Comparison of ENCODE assay signal across 1 cellular context in the genomic region with DNA sequence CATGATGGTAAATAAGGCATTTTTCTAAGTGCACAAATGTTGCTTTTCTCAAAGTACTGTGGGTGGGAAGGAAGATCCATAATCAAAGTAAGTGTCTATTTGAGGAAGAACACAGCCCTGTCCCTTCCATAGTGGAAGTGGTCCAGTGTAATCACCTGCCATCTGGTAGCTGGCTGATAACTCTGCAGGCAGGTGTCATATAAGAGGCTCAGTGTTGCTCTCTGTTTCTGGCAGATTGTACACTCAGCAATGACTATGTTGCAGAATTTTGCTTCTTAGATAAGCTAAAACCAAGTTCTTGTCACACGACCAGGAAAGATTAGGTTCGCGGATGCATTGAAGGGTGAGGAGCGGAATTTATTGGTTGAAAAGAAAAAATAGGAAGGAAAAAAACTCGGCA.
A peak's percentile ranks its signal among the peaks of the same experiment; 100 is the strongest.
TF ChIP-seq lines count a peak whose summit lies in the region.

No MANE protein-coding gene starts in this region.

TF ChIP-seq in K562, 482 proteins besides CTCF, POLR2A, EP300 and RAD21 (continued from another document and continues in another):
- TF ChIP-seq, protein P1, sequence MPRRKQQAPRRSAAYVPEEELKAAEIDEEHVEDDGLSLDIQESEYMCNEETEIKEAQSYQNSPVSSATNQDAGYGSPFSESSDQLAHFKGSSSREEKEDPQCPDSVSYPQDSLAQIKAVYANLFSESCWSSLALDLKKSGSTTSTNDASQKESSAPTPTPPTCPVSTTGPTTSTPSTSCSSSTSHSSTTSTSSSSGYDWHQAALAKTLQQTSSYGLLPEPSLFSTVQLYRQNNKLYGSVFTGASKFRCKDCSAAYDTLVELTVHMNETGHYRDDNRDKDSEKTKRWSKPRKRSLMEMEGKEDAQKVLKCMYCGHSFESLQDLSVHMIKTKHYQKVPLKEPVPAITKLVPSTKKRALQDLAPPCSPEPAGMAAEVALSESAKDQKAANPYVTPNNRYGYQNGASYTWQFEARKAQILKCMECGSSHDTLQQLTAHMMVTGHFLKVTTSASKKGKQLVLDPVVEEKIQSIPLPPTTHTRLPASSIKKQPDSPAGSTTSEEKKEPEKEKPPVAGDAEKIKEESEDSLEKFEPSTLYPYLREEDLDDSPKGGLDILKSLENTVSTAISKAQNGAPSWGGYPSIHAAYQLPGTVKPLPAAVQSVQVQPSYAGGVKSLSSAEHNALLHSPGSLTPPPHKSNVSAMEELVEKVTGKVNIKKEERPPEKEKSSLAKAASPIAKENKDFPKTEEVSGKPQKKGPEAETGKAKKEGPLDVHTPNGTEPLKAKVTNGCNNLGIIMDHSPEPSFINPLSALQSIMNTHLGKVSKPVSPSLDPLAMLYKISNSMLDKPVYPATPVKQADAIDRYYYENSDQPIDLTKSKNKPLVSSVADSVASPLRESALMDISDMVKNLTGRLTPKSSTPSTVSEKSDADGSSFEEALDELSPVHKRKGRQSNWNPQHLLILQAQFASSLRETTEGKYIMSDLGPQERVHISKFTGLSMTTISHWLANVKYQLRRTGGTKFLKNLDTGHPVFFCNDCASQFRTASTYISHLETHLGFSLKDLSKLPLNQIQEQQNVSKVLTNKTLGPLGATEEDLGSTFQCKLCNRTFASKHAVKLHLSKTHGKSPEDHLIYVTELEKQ (CRISPR knock-in tag; IDR thresholded peaks at IDR 0.05): no peak
- TF ChIP-seq L3MBTL2 (IDR thresholded peaks at IDR 0.05): no peak
- TF ChIP-seq, protein P2, sequence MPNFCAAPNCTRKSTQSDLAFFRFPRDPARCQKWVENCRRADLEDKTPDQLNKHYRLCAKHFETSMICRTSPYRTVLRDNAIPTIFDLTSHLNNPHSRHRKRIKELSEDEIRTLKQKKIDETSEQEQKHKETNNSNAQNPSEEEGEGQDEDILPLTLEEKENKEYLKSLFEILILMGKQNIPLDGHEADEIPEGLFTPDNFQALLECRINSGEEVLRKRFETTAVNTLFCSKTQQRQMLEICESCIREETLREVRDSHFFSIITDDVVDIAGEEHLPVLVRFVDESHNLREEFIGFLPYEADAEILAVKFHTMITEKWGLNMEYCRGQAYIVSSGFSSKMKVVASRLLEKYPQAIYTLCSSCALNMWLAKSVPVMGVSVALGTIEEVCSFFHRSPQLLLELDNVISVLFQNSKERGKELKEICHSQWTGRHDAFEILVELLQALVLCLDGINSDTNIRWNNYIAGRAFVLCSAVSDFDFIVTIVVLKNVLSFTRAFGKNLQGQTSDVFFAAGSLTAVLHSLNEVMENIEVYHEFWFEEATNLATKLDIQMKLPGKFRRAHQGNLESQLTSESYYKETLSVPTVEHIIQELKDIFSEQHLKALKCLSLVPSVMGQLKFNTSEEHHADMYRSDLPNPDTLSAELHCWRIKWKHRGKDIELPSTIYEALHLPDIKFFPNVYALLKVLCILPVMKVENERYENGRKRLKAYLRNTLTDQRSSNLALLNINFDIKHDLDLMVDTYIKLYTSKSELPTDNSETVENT (CRISPR knock-in tag; IDR thresholded peaks at IDR 0.05): no peak
- TF ChIP-seq HMG20A (CRISPR knock-in tag; conservative IDR thresholded peaks at IDR 0.05): no peak
- TF ChIP-seq XRCC4 (IDR thresholded peaks at IDR 0.05; ENCODE audit: extremely low read depth, insufficient read depth, insufficient read length): no peak
- TF ChIP-seq, protein P3, sequence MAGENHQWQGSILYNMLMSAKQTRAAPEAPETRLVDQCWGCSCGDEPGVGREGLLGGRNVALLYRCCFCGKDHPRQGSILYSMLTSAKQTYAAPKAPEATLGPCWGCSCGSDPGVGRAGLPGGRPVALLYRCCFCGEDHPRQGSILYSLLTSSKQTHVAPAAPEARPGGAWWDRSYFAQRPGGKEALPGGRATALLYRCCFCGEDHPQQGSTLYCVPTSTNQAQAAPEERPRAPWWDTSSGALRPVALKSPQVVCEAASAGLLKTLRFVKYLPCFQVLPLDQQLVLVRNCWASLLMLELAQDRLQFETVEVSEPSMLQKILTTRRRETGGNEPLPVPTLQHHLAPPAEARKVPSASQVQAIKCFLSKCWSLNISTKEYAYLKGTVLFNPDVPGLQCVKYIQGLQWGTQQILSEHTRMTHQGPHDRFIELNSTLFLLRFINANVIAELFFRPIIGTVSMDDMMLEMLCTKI (IDR thresholded peaks at IDR 0.05; ENCODE audit: partially characterized antibody): no peak
- TF ChIP-seq, protein P4, sequence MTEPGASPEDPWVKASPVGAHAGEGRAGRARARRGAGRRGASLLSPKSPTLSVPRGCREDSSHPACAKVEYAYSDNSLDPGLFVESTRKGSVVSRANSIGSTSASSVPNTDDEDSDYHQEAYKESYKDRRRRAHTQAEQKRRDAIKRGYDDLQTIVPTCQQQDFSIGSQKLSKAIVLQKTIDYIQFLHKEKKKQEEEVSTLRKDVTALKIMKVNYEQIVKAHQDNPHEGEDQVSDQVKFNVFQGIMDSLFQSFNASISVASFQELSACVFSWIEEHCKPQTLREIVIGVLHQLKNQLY (CRISPR knock-in tag; conservative IDR thresholded peaks at IDR 0.05): no peak
- TF ChIP-seq SETDB1 (IDR thresholded peaks at IDR 0.05; ENCODE audit: low read length): no peak
- no peak for TF ChIP-seq ARID2 (IDR thresholded peaks at IDR 0.05)
- TF ChIP-seq MCM5 (IDR thresholded peaks at IDR 0.05; ENCODE audit: low read depth): no peak
- TF ChIP-seq, protein P5, sequence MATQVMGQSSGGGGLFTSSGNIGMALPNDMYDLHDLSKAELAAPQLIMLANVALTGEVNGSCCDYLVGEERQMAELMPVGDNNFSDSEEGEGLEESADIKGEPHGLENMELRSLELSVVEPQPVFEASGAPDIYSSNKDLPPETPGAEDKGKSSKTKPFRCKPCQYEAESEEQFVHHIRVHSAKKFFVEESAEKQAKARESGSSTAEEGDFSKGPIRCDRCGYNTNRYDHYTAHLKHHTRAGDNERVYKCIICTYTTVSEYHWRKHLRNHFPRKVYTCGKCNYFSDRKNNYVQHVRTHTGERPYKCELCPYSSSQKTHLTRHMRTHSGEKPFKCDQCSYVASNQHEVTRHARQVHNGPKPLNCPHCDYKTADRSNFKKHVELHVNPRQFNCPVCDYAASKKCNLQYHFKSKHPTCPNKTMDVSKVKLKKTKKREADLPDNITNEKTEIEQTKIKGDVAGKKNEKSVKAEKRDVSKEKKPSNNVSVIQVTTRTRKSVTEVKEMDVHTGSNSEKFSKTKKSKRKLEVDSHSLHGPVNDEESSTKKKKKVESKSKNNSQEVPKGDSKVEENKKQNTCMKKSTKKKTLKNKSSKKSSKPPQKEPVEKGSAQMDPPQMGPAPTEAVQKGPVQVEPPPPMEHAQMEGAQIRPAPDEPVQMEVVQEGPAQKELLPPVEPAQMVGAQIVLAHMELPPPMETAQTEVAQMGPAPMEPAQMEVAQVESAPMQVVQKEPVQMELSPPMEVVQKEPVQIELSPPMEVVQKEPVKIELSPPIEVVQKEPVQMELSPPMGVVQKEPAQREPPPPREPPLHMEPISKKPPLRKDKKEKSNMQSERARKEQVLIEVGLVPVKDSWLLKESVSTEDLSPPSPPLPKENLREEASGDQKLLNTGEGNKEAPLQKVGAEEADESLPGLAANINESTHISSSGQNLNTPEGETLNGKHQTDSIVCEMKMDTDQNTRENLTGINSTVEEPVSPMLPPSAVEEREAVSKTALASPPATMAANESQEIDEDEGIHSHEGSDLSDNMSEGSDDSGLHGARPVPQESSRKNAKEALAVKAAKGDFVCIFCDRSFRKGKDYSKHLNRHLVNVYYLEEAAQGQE (CRISPR knock-in tag; IDR thresholded peaks at IDR 0.05; ENCODE audit: low read depth): no peak
- no peak for TF ChIP-seq HNRNPUL1 (IDR thresholded peaks at IDR 0.05; ENCODE audit: low read length)
- TF ChIP-seq, protein P6, sequence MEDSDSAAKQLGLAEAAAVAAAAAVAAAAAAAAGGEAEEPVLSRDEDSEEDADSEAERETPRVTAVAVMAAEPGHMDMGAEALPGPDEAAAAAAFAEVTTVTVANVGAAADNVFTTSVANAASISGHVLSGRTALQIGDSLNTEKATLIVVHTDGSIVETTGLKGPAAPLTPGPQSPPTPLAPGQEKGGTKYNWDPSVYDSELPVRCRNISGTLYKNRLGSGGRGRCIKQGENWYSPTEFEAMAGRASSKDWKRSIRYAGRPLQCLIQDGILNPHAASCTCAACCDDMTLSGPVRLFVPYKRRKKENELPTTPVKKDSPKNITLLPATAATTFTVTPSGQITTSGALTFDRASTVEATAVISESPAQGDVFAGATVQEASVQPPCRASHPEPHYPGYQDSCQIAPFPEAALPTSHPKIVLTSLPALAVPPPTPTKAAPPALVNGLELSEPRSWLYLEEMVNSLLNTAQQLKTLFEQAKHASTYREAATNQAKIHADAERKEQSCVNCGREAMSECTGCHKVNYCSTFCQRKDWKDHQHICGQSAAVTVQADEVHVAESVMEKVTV (CRISPR knock-in tag; IDR thresholded peaks at IDR 0.05): no peak
- TF ChIP-seq, protein P7, sequence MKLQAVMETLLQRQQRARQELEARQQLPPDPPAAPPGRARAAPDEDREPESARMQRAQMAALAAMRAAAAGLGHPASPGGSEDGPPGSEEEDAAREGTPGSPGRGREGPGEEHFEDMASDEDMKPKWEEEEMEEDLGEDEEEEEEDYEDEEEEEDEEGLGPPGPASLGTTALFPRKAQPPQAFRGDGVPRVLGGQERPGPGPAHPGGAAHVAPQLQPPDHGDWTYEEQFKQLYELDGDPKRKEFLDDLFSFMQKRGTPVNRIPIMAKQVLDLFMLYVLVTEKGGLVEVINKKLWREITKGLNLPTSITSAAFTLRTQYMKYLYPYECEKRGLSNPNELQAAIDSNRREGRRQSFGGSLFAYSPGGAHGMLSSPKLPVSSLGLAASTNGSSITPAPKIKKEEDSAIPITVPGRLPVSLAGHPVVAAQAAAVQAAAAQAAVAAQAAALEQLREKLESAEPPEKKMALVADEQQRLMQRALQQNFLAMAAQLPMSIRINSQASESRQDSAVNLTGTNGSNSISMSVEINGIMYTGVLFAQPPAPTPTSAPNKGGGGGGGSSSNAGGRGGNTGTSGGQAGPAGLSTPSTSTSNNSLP (IDR thresholded peaks at IDR 0.05; ENCODE audit: borderline replicate concordance, low read depth, low read length): no peak
- TF ChIP-seq E2F3 (CRISPR knock-in tag; IDR thresholded peaks at IDR 0.05): no peak
- TF ChIP-seq DACH1 (IDR thresholded peaks at IDR 0.05; ENCODE audit: partially characterized antibody): no peak
- TF ChIP-seq PTTG1 (tag; IDR thresholded peaks at IDR 0.05; ENCODE audit: low read depth): no peak
- TF ChIP-seq, protein P8, sequence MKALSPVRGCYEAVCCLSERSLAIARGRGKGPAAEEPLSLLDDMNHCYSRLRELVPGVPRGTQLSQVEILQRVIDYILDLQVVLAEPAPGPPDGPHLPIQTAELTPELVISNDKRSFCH (CRISPR knock-in tag; IDR thresholded peaks at IDR 0.05): no peak
- TF ChIP-seq, protein P8 (tag; IDR thresholded peaks at IDR 0.05): peak; percentile 63; the same call in 1 of the 2 replicates
- TF ChIP-seq, protein P9, sequence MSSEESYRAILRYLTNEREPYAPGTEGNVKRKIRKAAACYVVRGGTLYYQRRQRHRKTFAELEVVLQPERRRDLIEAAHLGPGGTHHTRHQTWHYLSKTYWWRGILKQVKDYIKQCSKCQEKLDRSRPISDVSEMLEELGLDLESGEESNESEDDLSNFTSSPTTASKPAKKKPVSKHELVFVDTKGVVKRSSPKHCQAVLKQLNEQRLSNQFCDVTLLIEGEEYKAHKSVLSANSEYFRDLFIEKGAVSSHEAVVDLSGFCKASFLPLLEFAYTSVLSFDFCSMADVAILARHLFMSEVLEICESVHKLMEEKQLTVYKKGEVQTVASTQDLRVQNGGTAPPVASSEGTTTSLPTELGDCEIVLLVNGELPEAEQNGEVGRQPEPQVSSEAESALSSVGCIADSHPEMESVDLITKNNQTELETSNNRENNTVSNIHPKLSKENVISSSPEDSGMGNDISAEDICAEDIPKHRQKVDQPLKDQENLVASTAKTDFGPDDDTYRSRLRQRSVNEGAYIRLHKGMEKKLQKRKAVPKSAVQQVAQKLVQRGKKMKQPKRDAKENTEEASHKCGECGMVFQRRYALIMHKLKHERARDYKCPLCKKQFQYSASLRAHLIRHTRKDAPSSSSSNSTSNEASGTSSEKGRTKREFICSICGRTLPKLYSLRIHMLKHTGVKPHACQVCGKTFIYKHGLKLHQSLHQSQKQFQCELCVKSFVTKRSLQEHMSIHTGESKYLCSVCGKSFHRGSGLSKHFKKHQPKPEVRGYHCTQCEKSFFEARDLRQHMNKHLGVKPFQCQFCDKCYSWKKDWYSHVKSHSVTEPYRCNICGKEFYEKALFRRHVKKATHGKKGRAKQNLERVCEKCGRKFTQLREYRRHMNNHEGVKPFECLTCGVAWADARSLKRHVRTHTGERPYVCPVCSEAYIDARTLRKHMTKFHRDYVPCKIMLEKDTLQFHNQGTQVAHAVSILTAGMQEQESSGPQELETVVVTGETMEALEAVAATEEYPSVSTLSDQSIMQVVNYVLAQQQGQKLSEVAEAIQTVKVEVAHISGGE (CRISPR knock-in tag; IDR thresholded peaks at IDR 0.05): peak in 1 of 3 experiments; percentile 57; a peak in 1 of 6 replicates
- TF ChIP-seq MBD2 (IDR thresholded peaks at IDR 0.05; ENCODE audit: borderline replicate concordance, low read depth): 0 out of 2 replicates have a peak, but pooled peaks have one; percentile 48
- TF ChIP-seq, protein P10, sequence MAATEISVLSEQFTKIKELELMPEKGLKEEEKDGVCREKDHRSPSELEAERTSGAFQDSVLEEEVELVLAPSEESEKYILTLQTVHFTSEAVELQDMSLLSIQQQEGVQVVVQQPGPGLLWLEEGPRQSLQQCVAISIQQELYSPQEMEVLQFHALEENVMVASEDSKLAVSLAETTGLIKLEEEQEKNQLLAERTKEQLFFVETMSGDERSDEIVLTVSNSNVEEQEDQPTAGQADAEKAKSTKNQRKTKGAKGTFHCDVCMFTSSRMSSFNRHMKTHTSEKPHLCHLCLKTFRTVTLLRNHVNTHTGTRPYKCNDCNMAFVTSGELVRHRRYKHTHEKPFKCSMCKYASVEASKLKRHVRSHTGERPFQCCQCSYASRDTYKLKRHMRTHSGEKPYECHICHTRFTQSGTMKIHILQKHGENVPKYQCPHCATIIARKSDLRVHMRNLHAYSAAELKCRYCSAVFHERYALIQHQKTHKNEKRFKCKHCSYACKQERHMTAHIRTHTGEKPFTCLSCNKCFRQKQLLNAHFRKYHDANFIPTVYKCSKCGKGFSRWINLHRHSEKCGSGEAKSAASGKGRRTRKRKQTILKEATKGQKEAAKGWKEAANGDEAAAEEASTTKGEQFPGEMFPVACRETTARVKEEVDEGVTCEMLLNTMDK (IDR thresholded peaks at IDR 0.05; ENCODE audit: borderline replicate concordance, insufficient read depth, low read depth, low read length, poor library complexity, severe bottlenecking): no peak
- no peak for TF ChIP-seq ZNF785 (CRISPR knock-in tag; IDR thresholded peaks at IDR 0.05)
- TF ChIP-seq, protein P11, sequence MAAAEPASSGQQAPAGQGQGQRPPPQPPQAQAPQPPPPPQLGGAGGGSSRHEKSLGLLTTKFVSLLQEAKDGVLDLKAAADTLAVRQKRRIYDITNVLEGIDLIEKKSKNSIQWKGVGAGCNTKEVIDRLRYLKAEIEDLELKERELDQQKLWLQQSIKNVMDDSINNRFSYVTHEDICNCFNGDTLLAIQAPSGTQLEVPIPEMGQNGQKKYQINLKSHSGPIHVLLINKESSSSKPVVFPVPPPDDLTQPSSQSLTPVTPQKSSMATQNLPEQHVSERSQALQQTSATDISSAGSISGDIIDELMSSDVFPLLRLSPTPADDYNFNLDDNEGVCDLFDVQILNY (CRISPR knock-in tag; IDR thresholded peaks at IDR 0.05): no peak
- TF ChIP-seq, protein P12, sequence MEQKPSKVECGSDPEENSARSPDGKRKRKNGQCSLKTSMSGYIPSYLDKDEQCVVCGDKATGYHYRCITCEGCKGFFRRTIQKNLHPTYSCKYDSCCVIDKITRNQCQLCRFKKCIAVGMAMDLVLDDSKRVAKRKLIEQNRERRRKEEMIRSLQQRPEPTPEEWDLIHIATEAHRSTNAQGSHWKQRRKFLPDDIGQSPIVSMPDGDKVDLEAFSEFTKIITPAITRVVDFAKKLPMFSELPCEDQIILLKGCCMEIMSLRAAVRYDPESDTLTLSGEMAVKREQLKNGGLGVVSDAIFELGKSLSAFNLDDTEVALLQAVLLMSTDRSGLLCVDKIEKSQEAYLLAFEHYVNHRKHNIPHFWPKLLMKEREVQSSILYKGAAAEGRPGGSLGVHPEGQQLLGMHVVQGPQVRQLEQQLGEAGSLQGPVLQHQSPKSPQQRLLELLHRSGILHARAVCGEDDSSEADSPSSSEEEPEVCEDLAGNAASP (IDR thresholded peaks at IDR 0.05): no peak
- TF ChIP-seq TEAD2 (tag; IDR thresholded peaks at IDR 0.05): no peak
- TF ChIP-seq CREBBP (IDR thresholded peaks at IDR 0.05; ENCODE audit: low read depth, low read length): no peak
